8 cellular contexts compared by ENCODE assay signal in genomic region chr7:100469227-100470044, GRCh38. TPM values are rescaled to one million over a fixed set of nuclear protein-coding genes. Genes with fewer than 3 reads are reported as not detected.
DNase-seq lines count a peak whose midpoint lies in the region; ATAC-seq and TF ChIP-seq lines count a peak whose summit lies in the region.

No MANE protein-coding gene starts in this region.

- no peak overlapping the region for H3K4me2 ChIP-seq in OCI-LY7 (ENCODE audit: low read length)

- H3K36me3 ChIP-seq in OCI-LY7 (ENCODE audit: insufficient read depth, low read length): peaks cover 40% of the 10 kb centered on the region

- TF ChIP-seq CTCF in GM10248 (IDR thresholded peaks at IDR 0.05; ENCODE audit: control extremely low read depth, extremely low read depth, low read depth, missing control alignments) (peak; percentile 98), OCI-LY7 (conservative IDR thresholded peaks at IDR 0.05; ENCODE audit: low read length) (peak; percentile 87)

- H3K9me3 Mint-ChIP-seq in naive B cell: no peaks in the 10 kb centered on the region

- POLR2A ChIA-PET in GM10248 (lab: Yijun Ruan, JAX): interaction anchor here (0.8 kb wide), 1 partner anchor 10 kb away, joined by 3 read pairs; the partner anchor contains the start of gene TSC22D4
- POLR2A ChIA-PET in OCI-LY7 (lab: Charles Lee): interaction anchor here (0.6 to 1.7 kb wide), 3 partner anchors 10 to 120 kb away, joined by 3 to 6 read pairs (median 4); partner anchors contain the start of gene TSC22D4

- peak; percentile 85 to 90 for ATAC-seq in naive B cell (ENCODE audit: low read depth in 2 of 2)
- no peak for ATAC-seq in GM21717 (IDR thresholded peaks at IDR 0.05; ENCODE audit: unreplicated experiment)

- CTCF ChIA-PET in GM10248 (lab: Yijun Ruan, JAX) (interaction anchor here (0.6 to 4.8 kb wide), 34 partner anchors 9 to 826 kb away, joined by 3 to 46 read pairs (median 4); partner anchors contain the start of genes AGFG2, FBXO24, LRCH4 and MEPCE), OCI-LY7 (lab: Charles Lee; ENCODE audit: unreplicated experiment) (interaction anchor here (0.6 kb wide), 1 partner anchor 1327 kb away, joined by 4 read pairs; no protein-coding TSS in a partner anchor)

- DNase-seq in GM10248 (ENCODE audit: extremely low spot score) (peak; percentile 89), HUDEP-2 (lab: John Stamatoyannopoulos, UW; ENCODE audit: unreplicated experiment in 76 of 76) (peak in 65 of 76 experiments; percentile 12 to 86 (median 63)), OCI-LY7 (ENCODE audit: low spot score) (peak; percentile 75), erythroblast (lab: John Stamatoyannopoulos, UW) (peak; percentile 75 to 90), naive B cell (peak; percentile 70)
- peak; percentile 90 for DNase-seq in activated T-cell treated with anti-CD3 and anti-CD28 coated beads, Interleukin-2, amount 50 U/mL, for 1 hour
- DNase-seq in stimulated activated CD8-positive, alpha-beta memory T cell treated with anti-CD3 and anti-CD28 coated beads, Interleukin-7, amount 100 ng/mL, for 48 hours (ENCODE audit: extremely low read depth in 1 of 2, low read depth in 1 of 2): peak; percentile 56 to 60

- no peak overlapping the region for H2AFZ ChIP-seq in OCI-LY7 (ENCODE audit: low read length)

- no TSS peak for BruUV-seq in OCI-LY7 (replicated peaks; lab: Mats Ljungman, UMichigan)

- H3K4me1 ChIP-seq in OCI-LY7 (ENCODE audit: insufficient read depth, low read length, poor library complexity, severe bottlenecking): peaks cover 10% of the 10 kb centered on the region

- no peak overlapping the region for H3K27ac ChIP-seq in OCI-LY7 (ENCODE audit: low read depth, low read length, poor library complexity, severe bottlenecking)

- H3K4me3 ChIP-seq in OCI-LY7 (ENCODE audit: low read depth, low read length, poor library complexity, severe bottlenecking): no peak overlapping the region

- H4K20me1 ChIP-seq in OCI-LY7 (ENCODE audit: insufficient read depth, low read length): no peaks in the 10 kb centered on the region

- H3K4me3 Mint-ChIP-seq in naive B cell: no peak overlapping the region

- peak overlapping the region in 3 of 6 donors; percentile 18 to 54 (median 22) for H3K27ac Mint-ChIP-seq in naive B cell

- peaks cover 33 to 35% (median 35%) of the 10 kb centered on the region in 3 donors for H3K4me1 Mint-ChIP-seq in naive B cell

- H3K9me2 ChIP-seq in OCI-LY7 (ENCODE audit: insufficient read depth, low read length): no peaks in the 10 kb centered on the region

- no peaks in the 10 kb centered on the region for H3K79me2 ChIP-seq in OCI-LY7 (ENCODE audit: insufficient read depth, low read depth, low read length)

- no peaks in the 10 kb centered on the region for H3K36me3 Mint-ChIP-seq in naive B cell

- no peaks in the 10 kb centered on the region for H3K9me3 ChIP-seq in OCI-LY7 (ENCODE audit: low read length)

- intact Hi-C loops in OCI-LY7 (cut with micrococcal nuclease; ENCODE audit: unreplicated experiment): loop anchor here (1.0 to 10.0 kb wide), 3 partner anchors 13 to 205 kb away; partner anchors contain the start of genes GNB2 and NYAP1

- no peaks in the 10 kb centered on the region for H3K27me3 Mint-ChIP-seq in naive B cell

- TF ChIP-seq POLR2A in erythroblast (IDR thresholded peaks at IDR 0.05; ENCODE audit: low read length): no peak

RNA-seq across cellular contexts. Expression of gene SPACDR, which starts 5.4 kb away (rescaled TPM):
- total RNA-seq in OCI-LY7 (2014; rRNA removed; shearing (Covaris generic)): 0.54 and 1.6 TPM in 2 replicates
- total RNA-seq in OCI-LY7 (2022): 2.4 and 3.7 TPM in 2 replicates
- polyA plus RNA-seq in naive B cell (ENCODE audit: low read depth in 6 of 6): under 1 TPM in 1 of 6 donors, not detected in 5; 0.45 TPM

RNA-seq across cellular contexts. Expression of gene TSC22D4, which starts 9.6 kb away (rescaled TPM):
- total RNA-seq in OCI-LY7 (2014; rRNA removed; shearing (Covaris generic)): 38.5 and 41.4 TPM in 2 replicates
- 75.4 and 76.6 TPM in 2 replicates for total RNA-seq in OCI-LY7 (2022)
- 10 to 100 TPM; 17.5 to 23.6 (median 20.7) TPM for polyA plus RNA-seq in naive B cell (ENCODE audit: low read depth in 6 of 6)

RNA-seq across cellular contexts. Expression of gene NYAP1, which starts 14.3 kb away (rescaled TPM):
- total RNA-seq in OCI-LY7 (2014; rRNA removed; shearing (Covaris generic)): 0.08 and 0.98 TPM in 2 replicates
- 0.10 and 0.50 TPM in 2 replicates for total RNA-seq in OCI-LY7 (2022)
- not detected for polyA plus RNA-seq in naive B cell (ENCODE audit: low read depth in 6 of 6)

RNA-seq across cellular contexts. Expression of gene PPP1R35, which starts 33.1 kb away (rescaled TPM):
- total RNA-seq in OCI-LY7 (2014; rRNA removed; shearing (Covaris generic)): 127 and 137 TPM in 2 replicates
- 86.9 and 90.6 TPM in 2 replicates for total RNA-seq in OCI-LY7 (2022)
- polyA plus RNA-seq in naive B cell (ENCODE audit: low read depth in 6 of 6): 10 to 100 TPM; 21.8 to 46.8 (median 27.5) TPM

RNA-seq across cellular contexts. Expression of gene MEPCE, which starts 39.8 kb away (rescaled TPM):
- 37.9 and 44.2 TPM in 2 replicates for total RNA-seq in OCI-LY7 (2014; rRNA removed; shearing (Covaris generic))
- 54.1 and 65.6 TPM in 2 replicates for total RNA-seq in OCI-LY7 (2022)
- polyA plus RNA-seq in naive B cell (ENCODE audit: low read depth in 6 of 6): 10 to 100 TPM; 10.9 to 24.6 (median 19.5) TPM
